8 cellular contexts compared by ENCODE assay signal in the genomic region with DNA sequence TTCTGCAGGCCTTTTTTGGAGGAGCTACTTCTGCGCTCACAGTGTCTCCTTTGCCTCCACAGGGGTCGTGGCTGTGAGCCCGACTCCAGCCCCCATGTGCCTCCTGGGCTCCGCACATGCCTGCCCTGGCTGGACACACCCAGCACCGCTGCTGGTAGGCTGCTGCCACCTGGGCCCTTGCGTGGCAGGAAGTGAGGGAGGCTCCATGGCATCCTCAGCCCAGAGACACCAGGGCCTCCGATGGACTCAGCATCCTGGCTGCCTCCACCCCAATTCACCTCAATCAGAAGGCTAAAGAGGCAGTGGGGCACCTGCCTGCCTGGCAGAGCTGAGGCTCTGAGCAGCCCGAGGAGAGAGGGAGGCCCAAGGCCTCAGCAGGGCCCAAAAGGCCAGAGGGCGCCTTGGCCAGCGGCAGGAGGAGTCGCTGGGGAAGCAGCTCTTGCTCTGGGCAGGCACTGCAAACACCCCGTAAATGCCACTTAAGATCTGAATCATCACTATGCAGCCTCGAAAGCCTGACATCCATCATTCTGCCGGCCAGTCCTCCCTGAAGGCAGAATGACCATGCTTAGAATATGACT.
"Had no signal": no experiment of that assay in that cellular context is flagged by ENCODE, and none has a peak within 500 bp of the region (broad histone marks: within the 10 kb centered on the region; RNA-seq: fewer than 3 reads in every experiment).

No MANE protein-coding gene starts in this region.

- H3K27ac ChIP-seq: breast epithelium, esophagus squamous epithelium, stomach had no signal

- H3K36me3 ChIP-seq: breast epithelium, esophagus squamous epithelium, stomach had no signal

- DNase-seq: amygdala, esophagus squamous epithelium, mesenchymal stem cell, stomach, T1000 had no signal

- H3K36me3 Mint-ChIP-seq: activated CD4-positive, alpha-beta memory T cell treated with anti-CD3 and anti-CD28 coated beads for 36 hours had no signal

- H3K4me3 ChIP-seq: breast epithelium, esophagus squamous epithelium, stomach had no signal

- H3K27ac Mint-ChIP-seq: activated CD4-positive, alpha-beta memory T cell treated with anti-CD3 and anti-CD28 coated beads for 36 hours; nephron had no signal

- H3K4me3 Mint-ChIP-seq: activated CD4-positive, alpha-beta memory T cell treated with anti-CD3 and anti-CD28 coated beads for 36 hours; nephron had no signal

- H3K9me3 ChIP-seq: breast epithelium had no signal

- H3K4me1 ChIP-seq: breast epithelium, stomach had no signal

- H3K4me1 Mint-ChIP-seq: nephron had no signal
